ENCODE assay signal across 1 cellular context in genomic region chr14:89040438-89041244, GRCh38.
TF ChIP-seq lines count a peak whose summit lies in the region.

No MANE protein-coding gene starts in this region.

TF ChIP-seq in HEK293, 187 proteins besides CTCF, POLR2A, EP300 and RAD21 (continued from another document):
- TF ChIP-seq ZNF398 (tag by site-specific recombination; IDR thresholded peaks at IDR 0.05) (no peak), ZNF426 (tag by site-specific recombination; IDR thresholded peaks at IDR 0.05) (no peak), ZNF335 (tag by site-specific recombination; conservative IDR thresholded peaks at IDR 0.05) (peak; percentile 92), ZNF670 (tag by site-specific recombination; IDR thresholded peaks at IDR 0.05; ENCODE audit: low read depth) (no peak), ZNF433 (tag by site-specific recombination; IDR thresholded peaks at IDR 0.05; ENCODE audit: low read depth) (no peak), ZNF148 (tag by site-specific recombination; IDR thresholded peaks at IDR 0.05; ENCODE audit: borderline replicate concordance) (no peak), ZNF157 (tag by site-specific recombination; IDR thresholded peaks at IDR 0.05) (no peak), SP2 (tag by site-specific recombination; IDR thresholded peaks at IDR 0.05) (no peak), SP3 (tag by site-specific recombination; IDR thresholded peaks at IDR 0.05) (no peak), PATZ1 (tag by site-specific recombination; IDR thresholded peaks at IDR 0.05) (no peak), INSM2 (tag by site-specific recombination; IDR thresholded peaks at IDR 0.05) (no peak), ZNF473 (tag by site-specific recombination; IDR thresholded peaks at IDR 0.05) (no peak), HOXC10 (CRISPR knock-in tag; IDR thresholded peaks at IDR 0.05) (no peak), ZNF239 (tag by site-specific recombination; IDR thresholded peaks at IDR 0.05) (no peak), ZBTB48 (tag by site-specific recombination; IDR thresholded peaks at IDR 0.05) (0 out of 2 replicates have a peak, but pooled peaks have one; percentile 33), GLI2 (tag by site-specific recombination; IDR thresholded peaks at IDR 0.05; ENCODE audit: borderline replicate concordance, low read depth) (no peak), ZSCAN18 (tag by site-specific recombination; IDR thresholded peaks at IDR 0.05) (no peak), ZNF114 (tag by site-specific recombination; IDR thresholded peaks at IDR 0.05) (no peak), ZNF223 (tag by site-specific recombination; IDR thresholded peaks at IDR 0.05) (no peak), ZNF362 (tag by site-specific recombination; IDR thresholded peaks at IDR 0.05) (no peak), ZNF501 (tag by site-specific recombination; IDR thresholded peaks at IDR 0.05) (peak; percentile 55; the same call in 1 of the 2 replicates), ZNF324 (tag by site-specific recombination; IDR thresholded peaks at IDR 0.05) (no peak), ZSCAN5A (tag by site-specific recombination; IDR thresholded peaks at IDR 0.05) (no peak), REPIN1 (tag by site-specific recombination; IDR thresholded peaks at IDR 0.05; ENCODE audit: low read depth) (no peak), ZNF830 (tag by site-specific recombination; IDR thresholded peaks at IDR 0.05; ENCODE audit: low read depth) (no peak), ZNF311 (tag by site-specific recombination; IDR thresholded peaks at IDR 0.05; ENCODE audit: borderline replicate concordance) (no peak), SCRT1 (tag by site-specific recombination; IDR thresholded peaks at IDR 0.05; ENCODE audit: borderline replicate concordance) (no peak)
- TF ChIP-seq, protein P1, sequence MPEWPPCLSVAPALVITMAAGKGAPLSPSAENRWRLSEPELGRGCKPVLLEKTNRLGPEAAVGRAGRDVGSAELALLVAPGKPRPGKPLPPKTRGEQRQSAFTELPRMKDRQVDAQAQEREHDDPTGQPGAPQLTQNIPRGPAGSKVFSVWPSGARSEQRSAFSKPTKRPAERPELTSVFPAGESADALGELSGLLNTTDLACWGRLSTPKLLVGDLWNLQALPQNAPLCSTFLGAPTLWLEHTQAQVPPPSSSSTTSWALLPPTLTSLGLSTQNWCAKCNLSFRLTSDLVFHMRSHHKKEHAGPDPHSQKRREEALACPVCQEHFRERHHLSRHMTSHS (tag by site-specific recombination; IDR thresholded peaks at IDR 0.05): no peak
- TF ChIP-seq, protein P2, sequence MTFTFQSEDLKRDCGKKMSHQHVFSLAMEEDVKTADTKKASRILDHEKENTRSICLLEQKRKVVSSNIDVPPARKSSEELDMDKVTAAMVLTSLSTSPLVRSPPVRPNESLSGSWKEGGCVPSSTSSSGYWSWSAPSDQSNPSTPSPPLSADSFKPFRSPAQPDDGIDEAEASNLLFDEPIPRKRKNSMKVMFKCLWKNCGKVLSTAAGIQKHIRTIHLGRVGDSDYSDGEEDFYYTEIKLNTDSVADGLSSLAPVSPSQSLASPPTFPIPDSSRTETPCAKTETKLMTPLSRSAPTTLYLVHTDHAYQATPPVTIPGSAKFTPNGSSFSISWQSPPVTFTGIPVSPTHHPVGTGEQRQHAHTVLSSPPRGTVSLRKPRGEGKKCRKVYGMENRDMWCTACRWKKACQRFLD (tag by site-specific recombination; IDR thresholded peaks at IDR 0.05): no peak
TF ChIP-seq in HEK293: peak in this region for 15.
